Comparison of ENCODE assay signal across 2 cellular contexts in the genomic region with DNA sequence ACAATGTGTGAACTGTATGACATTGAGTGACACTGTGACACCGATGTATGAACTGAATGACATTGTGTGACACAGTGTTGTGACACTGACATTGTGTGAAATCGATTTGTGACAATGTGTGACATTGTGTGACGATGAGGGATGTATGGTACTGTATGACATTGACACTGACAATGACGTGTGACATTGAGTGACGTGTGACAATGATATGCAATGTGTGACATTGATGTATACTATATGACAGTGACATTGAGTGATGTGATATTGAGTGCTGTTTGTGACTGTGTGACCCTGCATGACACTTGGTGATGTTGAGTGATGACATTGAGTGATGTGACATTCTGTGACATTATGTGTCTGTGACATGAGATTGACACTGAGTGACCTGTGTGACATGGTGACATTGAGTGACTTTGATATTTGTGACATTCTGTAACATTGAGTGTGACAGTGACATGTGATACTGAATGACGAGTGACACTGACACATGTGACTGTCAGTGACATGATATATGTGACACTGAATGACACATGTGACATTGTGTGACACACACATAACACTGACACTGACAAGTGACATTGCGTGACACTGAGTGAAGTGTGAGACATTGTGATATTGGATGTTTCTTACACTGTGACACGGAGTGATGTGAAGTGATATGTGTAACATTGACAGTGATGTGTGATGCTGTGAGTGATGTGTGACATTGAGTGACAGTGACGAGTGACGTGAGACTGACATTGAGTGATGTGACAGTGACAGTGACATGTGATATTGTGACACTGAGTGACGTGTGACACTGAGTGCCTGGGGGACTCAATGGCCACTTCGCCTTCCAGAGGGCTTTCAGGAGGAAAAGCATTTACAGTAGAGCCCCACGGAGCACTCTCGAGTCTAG.
TF ChIP-seq lines count a peak whose summit lies in the region.

No MANE protein-coding gene starts in this region.

TF ChIP-seq in HEK293T, 16 proteins besides CTCF, POLR2A, EP300 and RAD21 (continued from another document):
- TF ChIP-seq PKNOX1 (IDR thresholded peaks at IDR 0.05) = peak; percentile 96

TF ChIP-seq in liver, 16 proteins besides CTCF, POLR2A, EP300 and RAD21 (continued from another document):
- no peak for TF ChIP-seq TAF1 (conservative IDR thresholded peaks at IDR 0.05)
- TF ChIP-seq EGR1 (IDR thresholded peaks at IDR 0.05; ENCODE audit: low read depth in 2 of 2) = no peak
- no peak for TF ChIP-seq ZBTB33 (IDR thresholded peaks at IDR 0.05)
- TF ChIP-seq FOXA2 (IDR thresholded peaks at IDR 0.05) = no peak
- no peak for TF ChIP-seq NR2F2 (IDR thresholded peaks at IDR 0.05)
- no peak for TF ChIP-seq GABPA (IDR thresholded peaks at IDR 0.05 in 1 of 2, conservative IDR thresholded peaks at IDR 0.05 in 1 of 2)
